Comparison of ENCODE assay signal across 8 cellular contexts in genomic region chr20:2751868-2752630, GRCh38. TPM values are rescaled to one million over a fixed set of nuclear protein-coding genes. Genes with fewer than 3 reads are reported as not detected.
DNase-seq lines count a peak whose midpoint lies in the region; ATAC-seq and TF ChIP-seq lines count a peak whose summit lies in the region.

No MANE protein-coding gene starts in this region.

- DNase-seq in Karpas-422, result peak; percentile 90
- DNase-seq in activated CD8-positive, alpha-beta T cell treated with anti-CD3 and anti-CD28 coated beads for 36 hours, result peak; percentile 60
- DNase-seq in trophoblast cell, result no peak
- no peak for DNase-seq in NCI-H82 (lab: John Stamatoyannopoulos, UW)
- no peak for DNase-seq in substantia nigra (lab: John Stamatoyannopoulos, UW)

- no peak overlapping the region for H2BK5ac ChIP-seq in trophoblast cell (ENCODE audit: low read depth, low read length, poor library complexity)

- H3K79me2 ChIP-seq in Karpas-422 (ENCODE audit: low read length) (no peaks in the 10 kb centered on the region), trophoblast cell (ENCODE audit: control insufficient read depth, insufficient read depth, low read length, poor library complexity) (no peaks in the 10 kb centered on the region)

- H3K4me1 ChIP-seq in BLaER1 treated with 17β-estradiol and CSF1 and Interleukin-3, amounts not matched to agents 10 nM and 100 nM, result peaks cover 20 to 36% (median 31%) of the 10 kb centered on the region in 10 experiments
- H3K4me1 ChIP-seq in Karpas-422 (ENCODE audit: low read length), result peaks cover 61% of the 10 kb centered on the region
- peaks cover 10 to 18% of the 10 kb centered on the region in 2 experiments for H3K4me1 ChIP-seq in trophoblast cell (ENCODE audit: control insufficient read depth in 1 of 2, insufficient read depth in 2 of 2, low read length in 2 of 2)

- no peak overlapping the region for H2BK12ac ChIP-seq in trophoblast cell (ENCODE audit: low read length)

- no peak overlapping the region for H3K14ac ChIP-seq in trophoblast cell (ENCODE audit: low read length)

- no CpG with 5 or more reads among the region's 100 CpGs for WGBS in trophoblast cell (ENCODE audit: extremely low coverage, insufficient coverage, insufficient read length)

- H3K23ac ChIP-seq in trophoblast cell (ENCODE audit: low read length), result no peak overlapping the region

- no peak overlapping the region for H3K4ac ChIP-seq in trophoblast cell (ENCODE audit: low read depth, low read length)

- H3K36me3 Mint-ChIP-seq in activated CD8-positive, alpha-beta T cell treated with anti-CD3 and anti-CD28 coated beads for 36 hours (ENCODE audit: low read depth), result no peaks in the 10 kb centered on the region

- peaks cover 36 to 68% (median 62%) of the 10 kb centered on the region in 11 experiments for H3K27me3 ChIP-seq in BLaER1 treated with 17β-estradiol and CSF1 and Interleukin-3, amounts not matched to agents 10 nM and 100 nM
- no peaks in the 10 kb centered on the region for H3K27me3 ChIP-seq in Karpas-422 (ENCODE audit: low read length)
- H3K27me3 ChIP-seq in trophoblast cell (ENCODE audit: insufficient read depth, low read length), result peaks cover 54% of the 10 kb centered on the region

- H4K20me1 ChIP-seq in BLaER1 treated with 17β-estradiol and CSF1 and Interleukin-3, amounts not matched to agents 10 nM and 100 nM, result peaks cover 0 to 38% (median 12%) of the 10 kb centered on the region in 11 experiments; a peak in 9 of 22 replicates
- no peaks in the 10 kb centered on the region for H4K20me1 ChIP-seq in Karpas-422 (ENCODE audit: insufficient read depth, low read depth, low read length)

- H4K12ac ChIP-seq in trophoblast cell (ENCODE audit: low read depth, low read length), result peak overlapping the region; percentile 43

- H3K36me3 ChIP-seq in BLaER1 treated with 17β-estradiol and CSF1 and Interleukin-3, amounts not matched to agents 10 nM and 100 nM, result no peaks in the 10 kb centered on the region
- H3K36me3 ChIP-seq in Karpas-422 (ENCODE audit: insufficient read depth, low read length) (no peaks in the 10 kb centered on the region), trophoblast cell (ENCODE audit: control insufficient read depth in 1 of 2, insufficient read depth in 2 of 2, low read length in 2 of 2) (no peaks in the 10 kb centered on the region)

- H3K4me1 Mint-ChIP-seq in activated CD8-positive, alpha-beta T cell treated with anti-CD3 and anti-CD28 coated beads for 36 hours (ENCODE audit: low read depth), result peaks cover 36% of the 10 kb centered on the region

- H3K18ac ChIP-seq in trophoblast cell (ENCODE audit: low read length), result no peak overlapping the region

- H3K4me3 Mint-ChIP-seq in activated CD8-positive, alpha-beta T cell treated with anti-CD3 and anti-CD28 coated beads for 36 hours, result no peak overlapping the region

- peak overlapping the region; percentile 25 to 67 (median 57); a peak in 19 of 22 replicates for H3K9ac ChIP-seq in BLaER1 treated with 17β-estradiol and CSF1 and Interleukin-3, amounts not matched to agents 10 nM and 100 nM
- peak overlapping the region; percentile 80 for H3K9ac ChIP-seq in Karpas-422 (ENCODE audit: low read length)
- H3K9ac ChIP-seq in trophoblast cell (ENCODE audit: low read length), result no peak overlapping the region

- H3K4me2 ChIP-seq in BLaER1 treated with 17β-estradiol and CSF1 and Interleukin-3, amounts not matched to agents 10 nM and 100 nM, result peak overlapping the region; percentile 82 to 99 (median 97)
- H3K4me2 ChIP-seq in Karpas-422 (ENCODE audit: low read depth, low read length, poor library complexity, severe bottlenecking) (peak overlapping the region; percentile 76), trophoblast cell (ENCODE audit: low read length) (peak overlapping the region; percentile 47)

- CTCF ChIA-PET in activated CD8-positive, alpha-beta T cell treated with anti-CD3 and anti-CD28 coated beads for 36 hours (lab: Charles Lee), result interaction anchor here (0.7 to 7.3 kb wide), 24 partner anchors 10 to 279 kb away, joined by 3 to 82 read pairs (median 5); partner anchors contain the start of genes CPXM1 and EBF4

- peak overlapping the region; percentile 54 to 74 (median 62) for H3K4me3 ChIP-seq in BLaER1 treated with 17β-estradiol and CSF1 and Interleukin-3, amounts not matched to agents 10 nM and 100 nM
- H3K4me3 ChIP-seq in Karpas-422 (ENCODE audit: low read length), result peak overlapping the region; percentile 73
- no peak overlapping the region for H3K4me3 ChIP-seq in trophoblast cell (ENCODE audit: low read depth, low read length)

- H3K79me1 ChIP-seq in trophoblast cell (ENCODE audit: low read length), result no peaks in the 10 kb centered on the region

- no peak overlapping the region for H2AK5ac ChIP-seq in trophoblast cell (ENCODE audit: low read length)

- H3K9me3 ChIP-seq in BLaER1 treated with 17β-estradiol and CSF1 and Interleukin-3, amounts not matched to agents 10 nM and 100 nM (replicated peaks in 1 of 11), result no peaks in the 10 kb centered on the region
- no peaks in the 10 kb centered on the region for H3K9me3 ChIP-seq in Karpas-422 (ENCODE audit: low read length)
- no peaks in the 10 kb centered on the region for H3K9me3 ChIP-seq in trophoblast cell (ENCODE audit: insufficient read depth, low read depth, low read length)

- no peak for TF ChIP-seq CTCF in activated CD8-positive, alpha-beta T cell treated with anti-CD3 and anti-CD28 coated beads for 36 hours (IDR thresholded peaks at IDR 0.05)

- peak overlapping the region in 2 of 11 experiments; percentile 20 to 32; a peak in 2 of 22 replicates for H3K27ac ChIP-seq in BLaER1 treated with 17β-estradiol and CSF1 and Interleukin-3, amounts not matched to agents 10 nM and 100 nM
- H3K27ac ChIP-seq in Karpas-422 (ENCODE audit: low read length) (peak overlapping the region; percentile 95), trophoblast cell (ENCODE audit: low read depth, low read length) (no peak overlapping the region), substantia nigra (ENCODE audit: low read depth, low read length, poor library complexity, severe bottlenecking) (no peak overlapping the region)

- no peak overlapping the region for H4K91ac ChIP-seq in trophoblast cell (ENCODE audit: low read depth, low read length)

- H3K27ac Mint-ChIP-seq in activated CD8-positive, alpha-beta T cell treated with anti-CD3 and anti-CD28 coated beads for 36 hours, result no peak overlapping the region

- H3K27me3 Mint-ChIP-seq in activated CD8-positive, alpha-beta T cell treated with anti-CD3 and anti-CD28 coated beads for 36 hours, result peaks cover 27% of the 10 kb centered on the region

- H3K9me3 Mint-ChIP-seq in activated CD8-positive, alpha-beta T cell treated with anti-CD3 and anti-CD28 coated beads for 36 hours, result no peaks in the 10 kb centered on the region

- H2BK120ac ChIP-seq in trophoblast cell (ENCODE audit: insufficient read depth, low read length, poor library complexity), result no peak overlapping the region

- intact Hi-C loops in activated CD8-positive, alpha-beta T cell treated with anti-CD3 and anti-CD28 coated beads for 36 hours (cut with micrococcal nuclease), result no loop called here

- H3K9me2 ChIP-seq in Karpas-422 (replicated peaks; ENCODE audit: insufficient read depth, low read length), result no peaks in the 10 kb centered on the region

- H4K8ac ChIP-seq in trophoblast cell (ENCODE audit: low read depth, low read length), result no peak overlapping the region

- peak; percentile 71 for ATAC-seq in activated CD8-positive, alpha-beta T cell treated with anti-CD3 and anti-CD28 coated beads for 36 hours
- ATAC-seq in esophagus mucosa (peak; percentile 26), GM21367 (IDR thresholded peaks at IDR 0.05; ENCODE audit: unreplicated experiment) (no peak)

- peak overlapping the region; percentile 63; the same call in 1 of the 2 replicates for H2AFZ ChIP-seq in Karpas-422 (ENCODE audit: low read length)
- H2AFZ ChIP-seq in trophoblast cell (ENCODE audit: insufficient read depth, low read length, poor library complexity), result peak overlapping the region; percentile 35

- POLR2A ChIA-PET in activated CD8-positive, alpha-beta T cell treated with anti-CD3 and anti-CD28 coated beads for 36 hours (lab: Charles Lee), result interaction anchor here (1.2 kb wide), 1 partner anchor 10 kb away, joined by 5 read pairs; no protein-coding TSS in a partner anchor

RNA-seq across cellular contexts. Expression of gene CPXM1, which starts 48.4 kb away (rescaled TPM):
- not detected in 2 replicates for total RNA-seq in Karpas-422 (2014; rRNA removed; shearing (Covaris generic); ENCODE audit: low replicate concordance)
- 1 to 10 TPM; 2.0 to 2.9 TPM for total RNA-seq in activated CD8-positive, alpha-beta T cell treated with anti-CD3 and anti-CD28 coated beads for 36 hours
- 2.0 TPM for total RNA-seq in esophagus mucosa
- polyA plus RNA-seq in trophoblast cell (2013), result 21.0 and 21.4 TPM in 2 replicates

RNA-seq across cellular contexts. Expression of gene EBF4, which starts 59.5 kb away (rescaled TPM):
- 6.5 and 12.8 TPM in 2 replicates for total RNA-seq in Karpas-422 (2014; rRNA removed; shearing (Covaris generic); ENCODE audit: low replicate concordance)
- 1 to 10 TPM; 1.1 to 1.2 TPM for total RNA-seq in activated CD8-positive, alpha-beta T cell treated with anti-CD3 and anti-CD28 coated beads for 36 hours
- total RNA-seq in esophagus mucosa, result 1.7 TPM
- 8.1 TPM in 2 replicates for polyA plus RNA-seq in trophoblast cell (2013)

Comparison
In these comparisons a context has a peak if more than half of its experiments do, and no peak if none do; other contexts are left out.
1. H3K4me2 ChIP-seq: peak in every context shown above with its lines; median percentile 97 in BLaER1 treated with 17β-estradiol and CSF1 and Interleukin-3, amounts not matched to agents 10 nM and 100 nM; 76 in Karpas-422; 47 in trophoblast cell.
2. DNase-seq: peak in Karpas-422 (single experiment) and activated CD8-positive, alpha-beta T cell treated with anti-CD3 and anti-CD28 coated beads for 36 hours (single experiment); none in trophoblast cell (0 of 2), NCI-H82 (single experiment) and substantia nigra (0 of 49).